In the genomic region with DNA sequence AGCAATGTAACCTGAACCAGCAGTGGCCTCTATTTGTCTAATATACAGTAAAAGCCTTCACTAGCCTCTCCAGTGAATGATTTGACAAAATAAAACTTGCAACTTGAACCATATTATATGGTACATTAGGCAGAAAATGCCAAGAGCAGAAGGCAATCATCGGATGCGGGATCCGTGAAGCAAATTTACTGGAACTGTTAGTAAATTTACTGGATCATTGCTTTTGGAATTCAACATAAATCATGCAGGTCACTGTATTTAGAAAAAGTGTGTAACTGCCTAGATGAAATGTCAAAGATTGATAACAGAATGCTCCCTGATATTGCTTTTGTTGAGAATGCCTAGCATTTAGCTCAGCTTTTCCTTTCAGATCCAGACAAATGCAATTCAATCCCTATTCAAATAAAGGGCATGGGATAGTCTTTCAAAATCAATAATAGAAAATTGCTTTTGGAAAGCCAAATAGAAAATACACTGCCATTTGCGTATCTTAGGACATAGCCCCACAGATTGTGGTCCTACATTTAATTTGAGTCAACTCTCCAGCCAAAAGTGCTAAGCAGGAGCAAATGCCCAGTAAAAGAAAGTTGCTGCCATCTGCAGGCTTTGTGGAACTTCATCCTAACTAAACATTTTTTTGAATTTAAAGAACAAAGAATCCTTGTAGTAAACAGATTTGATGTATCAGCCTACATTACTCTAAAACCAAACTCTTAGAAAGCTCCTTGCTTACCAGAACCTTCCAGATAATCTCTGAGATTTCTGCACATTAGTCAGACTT, we compare ENCODE assay signal across 9 cellular contexts.
A peak's percentile ranks its signal among the peaks of the same experiment; 100 is the strongest.
DNase-seq lines count a peak whose midpoint lies in the region; ATAC-seq, FAIRE-seq and TF ChIP-seq lines count a peak whose summit lies in the region.
"Had no signal": no experiment of that assay in that cellular context is flagged by ENCODE, and none has a peak within 500 bp of the region (broad histone marks: within the 10 kb centered on the region; RNA-seq: fewer than 3 reads in every experiment).

No MANE protein-coding gene starts in this region.

- WGBS in thyroid gland, 2 donors, result 85 to 92% methylated on average over 4 of the region's 4 CpGs

- H3K27ac ChIP-seq in tibial artery (no peak overlapping the region), thyroid gland (no peak overlapping the region)

- ATAC-seq in GM21528 (IDR thresholded peaks at IDR 0.05; ENCODE audit: low FRiP score, unreplicated experiment), result no peak

- DNase-seq in NCI-H2081 treated with DMSO at 0.1 percent for 48 hours (lab: John Stamatoyannopoulos, UW) (peak; percentile 52), dermis blood vessel endothelial cell (peak; percentile 2), non-pigmented ciliary epithelial cell (ENCODE audit: low read depth) (peak; percentile 5), tibial artery (no peak), thyroid gland (no peak)
- DNase-seq: activated naive CD8-positive, alpha-beta T cell treated with anti-CD3 and anti-CD28 coated beads, Interleukin-2, amount 10 ng/mL, durations not matched to agents 7 days and 5 days had no signal

- TF ChIP-seq CTCF in tibial artery (IDR thresholded peaks at IDR 0.05) (no peak), thyroid gland (IDR thresholded peaks at IDR 0.05) (no peak)

- intact Hi-C loops in tibial artery (cut with DNase I; ENCODE audit: low total_unique reads), result no loop called here
- intact Hi-C loops in thyroid gland (cut with DNase I), result no loop called here

- H3K36me3 ChIP-seq in tibial artery (no peaks in the 10 kb centered on the region), thyroid gland (no peaks in the 10 kb centered on the region)

- peak; percentile 98 for FAIRE-seq in G401.6 (lab: Jason Lieb, UNC)

- no peaks in the 10 kb centered on the region for H3K9me3 ChIP-seq in tibial artery
- H3K9me3 ChIP-seq in thyroid gland, result no peaks in the 10 kb centered on the region

- H3K4me1 ChIP-seq in tibial artery (no peaks in the 10 kb centered on the region), thyroid gland (no peaks in the 10 kb centered on the region)

- H3K27me3 ChIP-seq in tibial artery, result no peaks in the 10 kb centered on the region
- no peaks in the 10 kb centered on the region for H3K27me3 ChIP-seq in thyroid gland

- TF ChIP-seq POLR2A in thyroid gland (IDR thresholded peaks at IDR 0.05), result no peak

- H3K4me3 ChIP-seq in tibial artery (no peak overlapping the region), thyroid gland (replicated peaks in 1 of 3) (no peak overlapping the region)
- H3K4me3 ChIP-seq: lung had no signal

Comparison
In these comparisons a context has a peak if more than half of its experiments do, and no peak if none do; other contexts are left out.
1. DNase-seq: peak in NCI-H2081 treated with DMSO at 0.1 percent for 48 hours (single experiment), dermis blood vessel endothelial cell (single experiment) and non-pigmented ciliary epithelial cell (single experiment); none in tibial artery (0 of 2) and thyroid gland (0 of 2).